Comparison of ENCODE assay signal across 15 cellular contexts in the genomic region with DNA sequence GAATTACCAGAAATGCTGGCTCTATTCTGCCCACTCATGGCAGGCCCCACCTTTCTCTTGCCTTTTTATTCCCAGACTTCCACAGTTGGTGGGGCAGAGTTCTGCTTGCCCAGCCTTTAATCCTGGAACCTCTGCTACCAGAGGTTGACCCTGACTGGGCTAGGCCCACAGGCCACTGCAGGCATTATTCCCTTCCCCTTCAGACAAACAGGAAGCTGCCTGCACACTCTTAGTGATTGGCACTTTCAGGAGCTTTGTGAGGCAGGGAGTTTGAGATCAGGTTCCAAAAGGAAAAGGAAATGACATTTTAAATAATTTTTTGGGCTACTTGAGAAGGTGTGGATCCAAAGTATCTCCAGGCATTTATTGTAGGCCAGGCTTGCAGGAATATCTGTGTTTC. TPM values are rescaled to one million over a fixed set of nuclear protein-coding genes. Genes with fewer than 3 reads are reported as not detected.
DNase-seq lines count a peak whose midpoint lies in the region; ATAC-seq, FAIRE-seq and TF ChIP-seq lines count a peak whose summit lies in the region.
"Had no signal": no experiment of that assay in that cellular context is flagged by ENCODE, and none has a peak within 500 bp of the region (broad histone marks: within the 10 kb centered on the region; RNA-seq: fewer than 3 reads in every experiment).

No MANE protein-coding gene starts in this region.

- in situ Hi-C loops in K562 (cut with MboI), result no loop called here
- in situ Hi-C loops in ACHN (cut with HindIII; ENCODE audit: low pct_ligation_motif_present, low pct_unique_long_range_greater_than_20kb, low sequenced_read_pairs), result no loop called here

- H3K9me1 ChIP-seq in K562 (ENCODE audit: control insufficient read depth, insufficient read depth, low read length), result peaks cover 6% of the 10 kb centered on the region

- DNase-seq in CD4-positive, alpha-beta T cell, result no peak
- DNase-seq in K562 (ENCODE audit: extremely low read depth in 1 of 4, low spot score in 3 of 4) (no peak), ACHN (no peak), lower lobe of right lung (no peak), iPS-NIHi7 (ENCODE audit: extremely low spot score) (no peak), D341Med (ENCODE audit: low spot score) (no peak)
- DNase-seq: activated CD4-positive, CD25-positive, alpha-beta regulatory T cell; NCI-H1694; NCI-H748 treated with DMSO at 0.1 percent for 48 hours; SJCRH30 had no signal

- H3K27me3 ChIP-seq in CD4-positive, alpha-beta T cell (ENCODE audit: control insufficient read depth, insufficient read depth, low read length), result no peaks in the 10 kb centered on the region
- no peaks in the 10 kb centered on the region for H3K27me3 ChIP-seq in KMS-11 (ENCODE audit: insufficient read depth, low read depth)
- H3K27me3 ChIP-seq in K562 (ENCODE audit: control insufficient read depth in 2 of 2, insufficient read depth in 2 of 2, low read length in 2 of 2), result no peaks in the 10 kb centered on the region
- no peaks in the 10 kb centered on the region for H3K27me3 ChIP-seq in neutrophil
- no peaks in the 10 kb centered on the region for H3K27me3 ChIP-seq in lower lobe of right lung (ENCODE audit: low read depth)
- H3K27me3 ChIP-seq: SJCRH30 had no signal

- H3K9ac ChIP-seq in KMS-11, result no peak overlapping the region
- no peak overlapping the region for H3K9ac ChIP-seq in K562 (ENCODE audit: insufficient read depth in 1 of 2, low read depth in 2 of 2, low read length in 2 of 2)

- H3K36me3 ChIP-seq in KMS-11 (ENCODE audit: insufficient read depth) (no peaks in the 10 kb centered on the region), K562 (ENCODE audit: control insufficient read depth, insufficient read depth, low read length) (peaks cover 57% of the 10 kb centered on the region; the same call in 2 of the 3 replicates), neutrophil (peaks cover 7% of the 10 kb centered on the region), lower lobe of right lung (no peaks in the 10 kb centered on the region)
- H3K36me3 ChIP-seq: SJCRH30, thoracic aorta had no signal

- no peaks in the 10 kb centered on the region for H3K27me3 Mint-ChIP-seq in CD4-positive, alpha-beta T cell

- H3K9me3 Mint-ChIP-seq in CD4-positive, alpha-beta T cell, result no peaks in the 10 kb centered on the region

- peak overlapping the region; percentile 50 for H3K27ac ChIP-seq in CD4-positive, alpha-beta T cell (ENCODE audit: low read depth, low read length)
- H3K27ac ChIP-seq in KMS-11 (no peak overlapping the region; the same call in 1 of the 2 replicates), K562 (ENCODE audit: extremely low read depth, low read depth, low read length) (no peak overlapping the region), neutrophil (peak overlapping the region; percentile 94), lower lobe of right lung (no peak overlapping the region)
- H3K27ac ChIP-seq: SJCRH30 had no signal

- ATAC-seq in CD4-positive, alpha-beta T cell (ENCODE audit: poor library complexity), result no peak
- ATAC-seq in K562 (no peak), lower lobe of right lung (no peak)

- peaks cover 84% of the 10 kb centered on the region for H3K4me1 ChIP-seq in KMS-11 (ENCODE audit: low read depth, poor library complexity, severe bottlenecking)
- peaks cover 0 to 19% of the 10 kb centered on the region in 2 experiments; a peak in 3 of 5 replicates for H3K4me1 ChIP-seq in K562 (replicated peaks in 1 of 2; ENCODE audit: control insufficient read depth in 2 of 2, insufficient read depth in 2 of 2, low read length in 2 of 2)
- peaks cover 92 to 93% of the 10 kb centered on the region in 2 experiments for H3K4me1 ChIP-seq in neutrophil (ENCODE audit: control insufficient read depth in 1 of 2, insufficient read depth in 1 of 2, low read depth in 1 of 2, low read length in 1 of 2)
- H3K4me1 ChIP-seq in lower lobe of right lung, result peaks cover 95% of the 10 kb centered on the region

- peak overlapping the region; percentile 94 for H3K27ac Mint-ChIP-seq in CD4-positive, alpha-beta T cell

- intact Hi-C loops in CD4-positive, alpha-beta T cell (cut with DNase I, micrococcal nuclease), result loop anchor here in 1 of 2 experiments (5.0 kb wide), 1 partner anchor 36 kb away; no protein-coding TSS in a partner anchor
- intact Hi-C loops in K562 (cut with micrococcal nuclease) (no loop called here), lower lobe of right lung (cut with DNase I) (no loop called here)

- peak overlapping the region; percentile 69 for H3K4me3 Mint-ChIP-seq in CD4-positive, alpha-beta T cell

- POLR2A ChIA-PET in CD4-positive, alpha-beta T cell (lab: Charles Lee), result interaction anchor here (1.0 to 4.1 kb wide), 4 partner anchors 12 to 85 kb away, joined by 3 to 12 read pairs (median 8); partner anchors contain the start of gene MSN
- POLR2A ChIA-PET in K562 (lab: Yijun Ruan, JAX), result interaction anchor here (1.2 to 2.0 kb wide), 5 partner anchors 9 to 20 kb away, joined by 3 to 6 read pairs (median 4); no protein-coding TSS in a partner anchor

- H4K20me1 ChIP-seq in KMS-11 (ENCODE audit: insufficient read depth) (no peaks in the 10 kb centered on the region), K562 (replicated peaks; ENCODE audit: control insufficient read depth, insufficient read depth, low read length) (peaks cover 40% of the 10 kb centered on the region)

- H3K4me2 ChIP-seq in KMS-11 (peak overlapping the region; percentile 45; the same call in 1 of the 2 replicates), K562 (ENCODE audit: insufficient read depth, low read length) (no peak overlapping the region)

- H3K4me3 ChIP-seq in KMS-11 (IDR thresholded peaks at IDR 0.05; ENCODE audit: insufficient read depth, low read depth, low read length), result no peak overlapping the region
- H3K4me3 ChIP-seq in K562, result no peak overlapping the region
- peak overlapping the region; percentile 3 to 7 for H3K4me3 ChIP-seq in neutrophil (ENCODE audit: low read depth in 1 of 2, low read length in 1 of 2)
- no peak overlapping the region for H3K4me3 ChIP-seq in lower lobe of right lung
- H3K4me3 ChIP-seq: SJCRH30, thoracic aorta had no signal

- no peaks in the 10 kb centered on the region for H3K9me3 ChIP-seq in CD4-positive, alpha-beta T cell (ENCODE audit: control insufficient read depth, low read length)
- H3K9me3 ChIP-seq in K562 (replicated peaks; ENCODE audit: control insufficient read depth, insufficient read depth, low read depth, low read length) (no peaks in the 10 kb centered on the region), neutrophil (no peaks in the 10 kb centered on the region), lower lobe of right lung (no peaks in the 10 kb centered on the region)
- H3K9me3 ChIP-seq: SJCRH30, thoracic aorta had no signal

- no peak for TF ChIP-seq RAD21 in K562 (CRISPR knock-in tag; conservative IDR thresholded peaks at IDR 0.05 in 1 of 2, IDR thresholded peaks at IDR 0.05 in 1 of 2)

- no peak for FAIRE-seq in K562 (lab: Jason Lieb, UNC)
- FAIRE-seq: D721Med, H1 had no signal

- H3K79me2 ChIP-seq in KMS-11 (ENCODE audit: insufficient read depth, low read depth), result peaks cover 96% of the 10 kb centered on the region
- H3K79me2 ChIP-seq in K562 (ENCODE audit: control insufficient read depth, insufficient read depth, low read length), result peaks cover 98% of the 10 kb centered on the region

- peaks cover 89% of the 10 kb centered on the region for H3K4me1 Mint-ChIP-seq in CD4-positive, alpha-beta T cell (ENCODE audit: low read depth)

- CTCF ChIA-PET in CD4-positive, alpha-beta T cell (lab: Charles Lee), result interaction anchor here (2.1 kb wide), 1 partner anchor 12 kb away, joined by 8 read pairs; no protein-coding TSS in a partner anchor
- CTCF ChIA-PET in K562 (lab: Yijun Ruan, JAX; ENCODE audit: low intra/inter-chr PET ratio), result no interaction called here

- TF ChIP-seq POLR2A in K562 (conservative IDR thresholded peaks at IDR 0.05), result no peak

- peaks cover 85% of the 10 kb centered on the region for H3K36me3 Mint-ChIP-seq in CD4-positive, alpha-beta T cell (ENCODE audit: low read depth)

- H2AFZ ChIP-seq in KMS-11 (ENCODE audit: low read depth) (no peak overlapping the region), K562 (ENCODE audit: low read depth, low read length) (no peak overlapping the region)

- BruUV-seq in K562 (replicated peaks; lab: Mats Ljungman, UMichigan), result no TSS peak

- TF ChIP-seq EP300 in K562 (IDR thresholded peaks at IDR 0.05; ENCODE audit: low read length), result no peak

- no peak for TF ChIP-seq CTCF in CD4-positive, alpha-beta T cell (IDR thresholded peaks at IDR 0.05)
- TF ChIP-seq CTCF in KMS-11 (conservative IDR thresholded peaks at IDR 0.05; ENCODE audit: low read depth, low read length), result no peak
- no peak for TF ChIP-seq CTCF in K562 (IDR thresholded peaks at IDR 0.05 in 2 of 3, conservative IDR thresholded peaks at IDR 0.05 in 1 of 3; ENCODE audit: insufficient read depth in 2 of 3, low read depth in 1 of 3, low read length in 3 of 3)
- no peak for TF ChIP-seq CTCF in neutrophil (IDR thresholded peaks at IDR 0.05)
- no peak for TF ChIP-seq CTCF in lower lobe of right lung (IDR thresholded peaks at IDR 0.05)

RNA-seq across cellular contexts. Expression of gene MSN, which starts 18.8 kb away (rescaled TPM):
- total RNA-seq in CD4-positive, alpha-beta T cell, result 100 to 1,000 TPM; 268 to 273 TPM
- total RNA-seq in K562 (2011; cell fraction: chromatin; rRNA removed; ENCODE audit: low replicate concordance), result 60.7 and 70.4 TPM in 2 replicates
- 61.2 and 71.2 TPM in 2 replicates for total RNA-seq in K562 (2011; cell fraction: nucleolus; rRNA removed)
- total RNA-seq in K562 (2011; cell fraction: nucleoplasm; rRNA removed), result 79.1 and 109 TPM in 2 replicates
- total RNA-seq in K562 (2014; rRNA removed) (224 and 261 TPM in 2 replicates), K562 (2014; rRNA removed; fragmentation: Illumina TruSeq; extraction: Trizol) (218 and 234 TPM in 2 replicates), K562 (2015; rRNA removed; fragmentation: Illumina TruSeq; extraction: Trizol) (237 and 240 TPM in 2 replicates), K562 (2021) (294 and 346 TPM in 2 replicates), lower lobe of right lung (419 TPM)
- polyA plus RNA-seq in K562 (2011; rRNA removed) (320 and 393 TPM in 2 replicates), K562 (2014; fragmentation: Illumina TruSeq; extraction: Trizol) (450 and 486 TPM in 2 replicates), K562 (2014; fragmentation: Nextera tagmentation; extraction: Ambion mirVana) (100 to 1,000 TPM; 128 to 283 TPM), K562 (2014; rRNA removed) (193 and 236 TPM in 2 replicates)
- polyA plus RNA-seq in K562 (2011; cell fraction: cytosol; rRNA removed), result 320 and 357 TPM in 2 replicates
- polyA plus RNA-seq in K562 (2011; cell fraction: nucleus; rRNA removed), result 205 and 240 TPM in 2 replicates
- 355 and 371 TPM in 2 replicates for polyA plus RNA-seq in K562 (2012)
- 381 and 481 TPM in 2 replicates for polyA minus RNA-seq in K562 (2011; rRNA and poly(A)+ RNA removed)
- polyA minus RNA-seq in K562 (2011; cell fraction: cytosol; rRNA and poly(A)+ RNA removed), result 197 and 272 TPM in 2 replicates
- polyA minus RNA-seq in K562 (2011; cell fraction: nucleus; rRNA and poly(A)+ RNA removed), result 53.3 and 91.7 TPM in 2 replicates

Comparison
In these comparisons a context has a peak if more than half of its experiments do, and no peak if none do; other contexts are left out.
1. H3K27ac ChIP-seq: peak in CD4-positive, alpha-beta T cell (single experiment) and neutrophil (single experiment); none in KMS-11 (single experiment), K562 (single experiment) and lower lobe of right lung (single experiment).
2. H3K4me3 ChIP-seq: peak in neutrophil (2 of 2); none in KMS-11 (single experiment), K562 (single experiment) and lower lobe of right lung (single experiment).